Comparison of ENCODE assay signal across 1 cellular context in genomic region chr9:120344230-120344629, GRCh38.
TF ChIP-seq lines count a peak whose summit lies in the region.

No MANE protein-coding gene starts in this region.

TF ChIP-seq in GM23338, 12 proteins besides CTCF, POLR2A, EP300 and RAD21 (continued from another document):
- no peak for TF ChIP-seq ZNF462 (CRISPR knock-in tag; IDR thresholded peaks at IDR 0.05)
